In genomic region chr3:126947429-126947828, GRCh38 we compare ENCODE assay signal across 24 cellular contexts. TPM values are rescaled to one million over a fixed set of nuclear protein-coding genes. Genes with fewer than 3 reads are reported as not detected.
DNase-seq lines count a peak whose midpoint lies in the region; ATAC-seq and TF ChIP-seq lines count a peak whose summit lies in the region.
"Had no signal": no experiment of that assay in that cellular context is flagged by ENCODE, and none has a peak within 500 bp of the region (broad histone marks: within the 10 kb centered on the region; RNA-seq: fewer than 3 reads in every experiment).

No MANE protein-coding gene starts in this region.

- H3K27ac ChIP-seq in GM23338 (ENCODE audit: low read depth) = no peak overlapping the region
- H3K27ac ChIP-seq: 22Rv1, colonic mucosa, psoas muscle, upper lobe of left lung, VCaP had no signal

- H2AFZ ChIP-seq in GM23338 = no peak overlapping the region

- in situ Hi-C loops in HAP-1 (cut with MboI; ENCODE audit: low sequenced_read_pairs) = no loop called here

- H3K27me3 Mint-ChIP-seq in T-helper 1 cell treated with Interleukin-12 subunit alpha and Interleukin-12 subunit beta and Interleukin-4 antibody, amounts not matched to agents 30 μg/mL and 1 μg/mL, for 36 hours (ENCODE audit: low read depth) = no peaks in the 10 kb centered on the region
- H3K27me3 Mint-ChIP-seq in GM23338 (ENCODE audit: insufficient read depth, low read depth, poor library complexity) = peaks cover 5% of the 10 kb centered on the region
- H3K27me3 Mint-ChIP-seq in activated CD8-positive, alpha-beta T cell treated with anti-CD3 and anti-CD28 coated beads, Interleukin-2, amount 10 ng/mL, durations not matched to agents 7 days and 5 days (ENCODE audit: low read depth) = no peaks in the 10 kb centered on the region
- H3K27me3 Mint-ChIP-seq: effector memory CD8-positive, alpha-beta T cell; naive B cell; stimulated activated memory B cell treated with anti-CD40 and anti-IgM and Interleukin-4, amounts not matched to agents 10 μg/mL and 1 μg/mL and 100 μg/mL, for 72 hours had no signal

- peaks cover 11% of the 10 kb centered on the region for H3K4me1 Mint-ChIP-seq in T-helper 1 cell treated with Interleukin-12 subunit alpha and Interleukin-12 subunit beta and Interleukin-4 antibody, amounts not matched to agents 30 μg/mL and 1 μg/mL, for 36 hours (ENCODE audit: low read depth)
- peaks cover 8% of the 10 kb centered on the region; the same call in 2 of the 3 replicates for H3K4me1 Mint-ChIP-seq in GM23338
- H3K4me1 Mint-ChIP-seq in activated CD8-positive, alpha-beta T cell treated with anti-CD3 and anti-CD28 coated beads, Interleukin-2, amount 10 ng/mL, durations not matched to agents 7 days and 5 days (ENCODE audit: low read depth) = peaks cover 11% of the 10 kb centered on the region

- H3K27ac Mint-ChIP-seq in T-helper 1 cell treated with Interleukin-12 subunit alpha and Interleukin-12 subunit beta and Interleukin-4 antibody, amounts not matched to agents 30 μg/mL and 1 μg/mL, for 36 hours = peak overlapping the region; percentile 52
- peak overlapping the region; percentile 37; the same call in 1 of the 2 replicates for H3K27ac Mint-ChIP-seq in GM23338
- H3K27ac Mint-ChIP-seq in activated CD8-positive, alpha-beta T cell treated with anti-CD3 and anti-CD28 coated beads, Interleukin-2, amount 10 ng/mL, durations not matched to agents 7 days and 5 days = no peak overlapping the region
- H3K27ac Mint-ChIP-seq: CD8-positive, alpha-beta T cell; effector memory CD8-positive, alpha-beta T cell; stimulated activated memory B cell treated with anti-CD40 and anti-IgM and Interleukin-4, amounts not matched to agents 10 μg/mL and 1 μg/mL and 100 μg/mL, for 72 hours had no signal

- POLR2A ChIA-PET in activated CD8-positive, alpha-beta T cell treated with anti-CD3 and anti-CD28 coated beads, Interleukin-2, amount 10 ng/mL, durations not matched to agents 7 days and 5 days (lab: Charles Lee) = no interaction called here

- DNase-seq in T-helper 1 cell (no peak), GM23338 (ENCODE audit: low spot score) (no peak), germinal center (ENCODE audit: low spot score) (peak; percentile 27), sciatic nerve (ENCODE audit: low spot score) (no peak), NCI-H1930 (lab: John Stamatoyannopoulos, UW) (no peak), HAP-1 (ENCODE audit: low spot score in 2 of 2) (no peak)
- DNase-seq in activated CD8-positive, alpha-beta T cell treated with anti-CD3 and anti-CD28 coated beads, Interleukin-2, amount 10 ng/mL, durations not matched to agents 7 days and 5 days = no peak
- DNase-seq: activated CD4-positive, alpha-beta T cell treated with anti-CD3 and anti-CD28 coated beads for 48 hours; activated effector memory CD4-positive, alpha-beta T cell treated with Interleukin-2 at 50 U/mL for 16 hours; CD8-positive, alpha-beta T cell; colonic mucosa; DMS 273 treated with DMSO at 0.1 percent for 48 hours; effector memory CD8-positive, alpha-beta T cell; left ventricle myocardium superior; naive B cell; SHP77; T-helper 9 cell; upper lobe of left lung had no signal

- H3K4me1 ChIP-seq in GM23338 (ENCODE audit: insufficient read depth) (no peaks in the 10 kb centered on the region), HAP-1 (no peaks in the 10 kb centered on the region)
- H3K4me1 ChIP-seq: colonic mucosa had no signal

- H3K4me3 Mint-ChIP-seq in T-helper 1 cell treated with Interleukin-12 subunit alpha and Interleukin-12 subunit beta and Interleukin-4 antibody, amounts not matched to agents 30 μg/mL and 1 μg/mL, for 36 hours = no peak overlapping the region
- no peak overlapping the region for H3K4me3 Mint-ChIP-seq in GM23338
- H3K4me3 Mint-ChIP-seq in activated CD8-positive, alpha-beta T cell treated with anti-CD3 and anti-CD28 coated beads, Interleukin-2, amount 10 ng/mL, durations not matched to agents 7 days and 5 days = no peak overlapping the region
- H3K4me3 Mint-ChIP-seq: CD8-positive, alpha-beta T cell; effector memory CD8-positive, alpha-beta T cell; stimulated activated memory B cell treated with anti-CD40 and anti-IgM and Interleukin-4, amounts not matched to agents 10 μg/mL and 1 μg/mL and 100 μg/mL, for 72 hours had no signal

- no peak overlapping the region for H3K4me3 ChIP-seq in GM23338
- no peak overlapping the region for H3K4me3 ChIP-seq in HAP-1
- H3K4me3 ChIP-seq: colonic mucosa, psoas muscle, upper lobe of left lung had no signal

- H3K4me2 ChIP-seq in GM23338 = no peak overlapping the region

- no peaks in the 10 kb centered on the region for H3K9me3 Mint-ChIP-seq in T-helper 1 cell treated with Interleukin-12 subunit alpha and Interleukin-12 subunit beta and Interleukin-4 antibody, amounts not matched to agents 30 μg/mL and 1 μg/mL, for 36 hours
- H3K9me3 Mint-ChIP-seq in GM23338 = no peaks in the 10 kb centered on the region
- no peaks in the 10 kb centered on the region for H3K9me3 Mint-ChIP-seq in activated CD8-positive, alpha-beta T cell treated with anti-CD3 and anti-CD28 coated beads, Interleukin-2, amount 10 ng/mL, durations not matched to agents 7 days and 5 days (ENCODE audit: insufficient read depth)
- H3K9me3 Mint-ChIP-seq: activated naive CD4-positive, alpha-beta T cell treated with anti-CD3 and anti-CD28 coated beads, Interleukin-2, amount 50 U/mL, for 72 hours; CD8-positive, alpha-beta T cell; effector memory CD8-positive, alpha-beta T cell; naive B cell; stimulated activated memory B cell treated with anti-CD40 and anti-IgM and Interleukin-4, amounts not matched to agents 10 μg/mL and 1 μg/mL and 100 μg/mL, for 72 hours had no signal

- H4K20me1 ChIP-seq in GM23338 (replicated peaks; ENCODE audit: insufficient read depth) = no peaks in the 10 kb centered on the region

- no peaks in the 10 kb centered on the region for H3K9me2 ChIP-seq in GM23338 (ENCODE audit: insufficient read depth)

- intact Hi-C loops in sciatic nerve (cut with DNase I) = no loop called here

- CTCF ChIA-PET in activated CD8-positive, alpha-beta T cell treated with anti-CD3 and anti-CD28 coated beads, Interleukin-2, amount 10 ng/mL, durations not matched to agents 7 days and 5 days (lab: Charles Lee) = no interaction called here

- H3K27me3 ChIP-seq in GM23338 (ENCODE audit: insufficient read depth) (no peaks in the 10 kb centered on the region), HAP-1 (ENCODE audit: low read depth) (no peaks in the 10 kb centered on the region)
- H3K27me3 ChIP-seq: colonic mucosa, upper lobe of left lung had no signal

- H3K36me3 ChIP-seq in GM23338 (ENCODE audit: insufficient read depth) = no peaks in the 10 kb centered on the region
- H3K36me3 ChIP-seq in HAP-1 (replicated peaks) = no peaks in the 10 kb centered on the region
- H3K36me3 ChIP-seq: colonic mucosa, upper lobe of left lung had no signal

- no peak for ATAC-seq in GM23338
- peak; percentile 74 for ATAC-seq in sciatic nerve
- ATAC-seq in activated CD8-positive, alpha-beta T cell treated with anti-CD3 and anti-CD28 coated beads, Interleukin-2, amount 10 ng/mL, durations not matched to agents 7 days and 5 days = no peak
- ATAC-seq: activated naive CD4-positive, alpha-beta T cell treated with anti-CD3 and anti-CD28 coated beads, Interleukin-2, amount 50 U/mL, for 72 hours; CD8-positive, alpha-beta T cell; effector memory CD8-positive, alpha-beta T cell; left ventricle myocardium superior; psoas muscle; stimulated activated memory B cell treated with anti-CD40 and anti-IgM and Interleukin-4, amounts not matched to agents 10 μg/mL and 1 μg/mL and 100 μg/mL, for 72 hours had no signal

- no peaks in the 10 kb centered on the region for H3K9me3 ChIP-seq in HAP-1
- H3K9me3 ChIP-seq: colonic mucosa, psoas muscle, upper lobe of left lung had no signal

- no peaks in the 10 kb centered on the region for H3F3A ChIP-seq in GM23338 (replicated peaks; ENCODE audit: low read depth)

- H3K36me3 Mint-ChIP-seq in T-helper 1 cell treated with Interleukin-12 subunit alpha and Interleukin-12 subunit beta and Interleukin-4 antibody, amounts not matched to agents 30 μg/mL and 1 μg/mL, for 36 hours (ENCODE audit: low read depth) = no peaks in the 10 kb centered on the region
- H3K36me3 Mint-ChIP-seq in GM23338 (ENCODE audit: low read depth) = no peaks in the 10 kb centered on the region
- H3K36me3 Mint-ChIP-seq in activated CD8-positive, alpha-beta T cell treated with anti-CD3 and anti-CD28 coated beads, Interleukin-2, amount 10 ng/mL, durations not matched to agents 7 days and 5 days (ENCODE audit: low read depth) = no peaks in the 10 kb centered on the region
- H3K36me3 Mint-ChIP-seq: activated naive CD4-positive, alpha-beta T cell treated with anti-CD3 and anti-CD28 coated beads, Interleukin-2, amount 50 U/mL, for 72 hours had no signal

- no peaks in the 10 kb centered on the region for H3K79me2 ChIP-seq in GM23338 (replicated peaks; ENCODE audit: insufficient read depth)

- TF ChIP-seq CTCF in GM23338 (conservative IDR thresholded peaks at IDR 0.05; ENCODE audit: low read depth in 2 of 2) = no peak

TF ChIP-seq in GM23338, 12 proteins besides CTCF, POLR2A, EP300 and RAD21:
- no peak for TF ChIP-seq CREB1 (CRISPR knock-in tag; IDR thresholded peaks at IDR 0.05; ENCODE audit: low read depth)

RNA-seq across cellular contexts. Expression of gene PLXNA1, which starts 35.5 kb away (rescaled TPM):
- total RNA-seq in GM23338 (2014; rRNA removed; shearing (Covaris generic)) = 73.5 and 80.2 TPM in 2 replicates
- 10.6 and 11.0 TPM in 2 replicates for polyA plus RNA-seq in GM23338 (2016; fragmentation: Nextera tagmentation; extraction: Ambion mirVana)
- 35.9 TPM for total RNA-seq in sciatic nerve
- total RNA-seq in activated CD8-positive, alpha-beta T cell treated with anti-CD3 and anti-CD28 coated beads, Interleukin-2, amount 10 ng/mL, durations not matched to agents 7 days and 5 days = 1 to 10 TPM; 2.4 to 2.7 TPM

Comparison
In these comparisons a context has a peak if more than half of its experiments do, and no peak if none do; other contexts are left out.
1. RNA of gene PLXNA1, which starts 35.5 kb away (total RNA-seq): 73.5 to 80.2 TPM in GM23338 and 35.9 TPM in sciatic nerve (single experiment); 2.4 to 2.7 TPM in activated CD8-positive, alpha-beta T cell treated with anti-CD3 and anti-CD28 coated beads, Interleukin-2, amount 10 ng/mL, durations not matched to agents 7 days and 5 days; every median in the first group is over 10 times any median in the second.